ENCODE assay signal across 25 cellular contexts in the genomic region with DNA sequence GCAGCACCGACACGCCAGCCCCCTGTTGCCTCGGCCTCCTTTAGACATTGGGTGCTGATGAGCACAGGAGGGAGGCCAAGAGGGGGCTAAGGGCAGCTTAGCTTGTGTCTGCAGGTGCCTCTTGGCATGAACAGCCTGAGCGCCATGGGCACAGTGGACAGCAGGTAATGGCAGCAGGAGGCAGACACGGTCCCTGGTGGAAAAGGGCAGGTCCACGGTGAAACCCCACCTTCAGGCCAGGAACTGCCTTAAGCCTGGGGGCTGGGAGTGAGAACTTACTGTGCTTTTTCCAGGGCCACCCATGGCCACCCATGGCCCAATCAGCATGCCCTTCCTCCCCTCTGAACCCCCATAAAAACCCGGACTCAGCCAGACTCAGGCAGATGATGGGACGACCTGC.
"Had no signal": no experiment of that assay in that cellular context is flagged by ENCODE, and none has a peak within 500 bp of the region (broad histone marks: within the 10 kb centered on the region; RNA-seq: fewer than 3 reads in every experiment).

No MANE protein-coding gene starts in this region.

- H3K27me3 Mint-ChIP-seq: activated B cell treated with CpG ODN at 0.5 μM for 24 hours; activated CD4-positive, alpha-beta T cell treated with anti-CD3 and anti-CD28 coated beads, Interleukin-2, amount 10 ng/mL, durations not matched to agents 24 days and 14 days; activated CD8-positive, alpha-beta memory T cell treated with anti-CD3 and anti-CD28 coated beads, Interleukin-2, amount 10 ng/mL, durations not matched to agents 7 days and 5 days; activated naive CD4-positive, alpha-beta T cell treated with anti-CD3 and anti-CD28 coated beads, Interleukin-2, amount 10 ng/mL, durations not matched to agents 7 days and 5 days; activated naive CD8-positive, alpha-beta T cell treated with anti-CD3 and anti-CD28 coated beads for 36 hours; activated T-helper 17 cell treated with anti-CD3 and anti-CD28 coated beads, Interleukin-2, amount 50 U/mL, for 72 hours; T-helper 17 cell had no signal

- DNase-seq: activated B cell treated with CpG ODN at 0.5 μM for 24 hours; activated CD4-positive, alpha-beta T cell treated with anti-CD3 and anti-CD28 coated beads for 1 hour; activated CD4-positive, alpha-beta T cell treated with anti-CD3 and anti-CD28 coated beads, Interleukin-2, amount 10 ng/mL, durations not matched to agents 24 days and 14 days; activated CD4-positive, alpha-beta T cell treated with anti-CD3 and anti-CD28 coated beads, Interleukin-2, amount 50 U/mL, for 48 hours; activated CD8-positive, alpha-beta memory T cell treated with anti-CD3 and anti-CD28 coated beads, Interleukin-2, amount 10 ng/mL, durations not matched to agents 7 days and 5 days; activated gamma-delta T cell; activated naive CD4-positive, alpha-beta T cell treated with anti-CD3 and anti-CD28 coated beads, Interleukin-2, amount 10 ng/mL, durations not matched to agents 7 days and 5 days; activated naive CD8-positive, alpha-beta T cell treated with anti-CD3 and anti-CD28 coated beads for 36 hours; activated T-cell treated with anti-CD3 and anti-CD28 coated beads, Interleukin-2, amount 50 U/mL, for 48 hours; brain microvascular endothelial cell; Karpas-422; MM.1S; NCI-H1105; NCI-H1436; NCI-H1694 treated with DMSO at 0.1 percent for 48 hours; NCI-H2029 treated with DMSO at 0.1 percent for 48 hours; NCI-H510A treated with DMSO at 0.1 percent for 48 hours; NK-92 treated with Interleukin-12 subunit alpha and Interleukin-12 subunit beta, amount 100 ng/mL, for 24 hours; PC-3; SHP77 treated with DMSO at 0.1 percent for 48 hours; T-helper 17 cell; T-helper 9 cell had no signal

- H3K4me3 ChIP-seq: cardiac muscle cell had no signal

- H3K27ac ChIP-seq: brain microvascular endothelial cell, cardiac muscle cell had no signal

- H3K36me3 Mint-ChIP-seq: activated CD8-positive, alpha-beta memory T cell treated with anti-CD3 and anti-CD28 coated beads, Interleukin-2, amount 10 ng/mL, durations not matched to agents 7 days and 5 days; activated naive CD4-positive, alpha-beta T cell treated with anti-CD3 and anti-CD28 coated beads, Interleukin-2, amount 10 ng/mL, durations not matched to agents 7 days and 5 days; activated naive CD8-positive, alpha-beta T cell treated with anti-CD3 and anti-CD28 coated beads for 36 hours had no signal

- FAIRE-seq: RCC 7860 had no signal

- ATAC-seq: activated CD8-positive, alpha-beta memory T cell treated with anti-CD3 and anti-CD28 coated beads, Interleukin-2, amount 10 ng/mL, durations not matched to agents 7 days and 5 days; activated T-helper 17 cell treated with anti-CD3 and anti-CD28 coated beads, Interleukin-2, amount 50 U/mL, for 72 hours; PC-3; T-helper 17 cell had no signal

- H3K27me3 ChIP-seq: brain microvascular endothelial cell, cardiac muscle cell had no signal

- H3K9me3 Mint-ChIP-seq: activated CD4-positive, alpha-beta T cell treated with anti-CD3 and anti-CD28 coated beads, Interleukin-2, amount 10 ng/mL, durations not matched to agents 24 days and 14 days; activated naive CD4-positive, alpha-beta T cell treated with anti-CD3 and anti-CD28 coated beads, Interleukin-2, amount 10 ng/mL, durations not matched to agents 7 days and 5 days; activated T-helper 17 cell treated with anti-CD3 and anti-CD28 coated beads, Interleukin-2, amount 50 U/mL, for 72 hours had no signal

- H3K27ac Mint-ChIP-seq: activated B cell treated with CpG ODN at 0.5 μM for 24 hours; activated CD4-positive, alpha-beta T cell treated with anti-CD3 and anti-CD28 coated beads, Interleukin-2, amount 10 ng/mL, durations not matched to agents 24 days and 14 days; activated CD8-positive, alpha-beta memory T cell treated with anti-CD3 and anti-CD28 coated beads, Interleukin-2, amount 10 ng/mL, durations not matched to agents 7 days and 5 days; activated naive CD4-positive, alpha-beta T cell treated with anti-CD3 and anti-CD28 coated beads, Interleukin-2, amount 10 ng/mL, durations not matched to agents 7 days and 5 days; activated naive CD8-positive, alpha-beta T cell treated with anti-CD3 and anti-CD28 coated beads for 36 hours; activated T-helper 17 cell treated with anti-CD3 and anti-CD28 coated beads, Interleukin-2, amount 50 U/mL, for 72 hours; T-helper 17 cell had no signal

- H3K36me3 ChIP-seq: brain microvascular endothelial cell, cardiac muscle cell had no signal

- H3K4me1 Mint-ChIP-seq: activated B cell treated with CpG ODN at 0.5 μM for 24 hours; activated CD4-positive, alpha-beta T cell treated with anti-CD3 and anti-CD28 coated beads, Interleukin-2, amount 10 ng/mL, durations not matched to agents 24 days and 14 days; activated CD8-positive, alpha-beta memory T cell treated with anti-CD3 and anti-CD28 coated beads, Interleukin-2, amount 10 ng/mL, durations not matched to agents 7 days and 5 days; activated naive CD4-positive, alpha-beta T cell treated with anti-CD3 and anti-CD28 coated beads, Interleukin-2, amount 10 ng/mL, durations not matched to agents 7 days and 5 days; activated naive CD8-positive, alpha-beta T cell treated with anti-CD3 and anti-CD28 coated beads for 36 hours; activated T-helper 17 cell treated with anti-CD3 and anti-CD28 coated beads, Interleukin-2, amount 50 U/mL, for 72 hours; T-helper 17 cell had no signal

- H3K4me3 Mint-ChIP-seq: activated B cell treated with CpG ODN at 0.5 μM for 24 hours; activated CD4-positive, alpha-beta T cell treated with anti-CD3 and anti-CD28 coated beads, Interleukin-2, amount 10 ng/mL, durations not matched to agents 24 days and 14 days; activated CD8-positive, alpha-beta memory T cell treated with anti-CD3 and anti-CD28 coated beads, Interleukin-2, amount 10 ng/mL, durations not matched to agents 7 days and 5 days; activated naive CD4-positive, alpha-beta T cell treated with anti-CD3 and anti-CD28 coated beads, Interleukin-2, amount 10 ng/mL, durations not matched to agents 7 days and 5 days; activated naive CD8-positive, alpha-beta T cell treated with anti-CD3 and anti-CD28 coated beads for 36 hours; activated T-helper 17 cell treated with anti-CD3 and anti-CD28 coated beads, Interleukin-2, amount 50 U/mL, for 72 hours; T-helper 17 cell had no signal
